8 cellular contexts compared by ENCODE assay signal in the genomic region with DNA sequence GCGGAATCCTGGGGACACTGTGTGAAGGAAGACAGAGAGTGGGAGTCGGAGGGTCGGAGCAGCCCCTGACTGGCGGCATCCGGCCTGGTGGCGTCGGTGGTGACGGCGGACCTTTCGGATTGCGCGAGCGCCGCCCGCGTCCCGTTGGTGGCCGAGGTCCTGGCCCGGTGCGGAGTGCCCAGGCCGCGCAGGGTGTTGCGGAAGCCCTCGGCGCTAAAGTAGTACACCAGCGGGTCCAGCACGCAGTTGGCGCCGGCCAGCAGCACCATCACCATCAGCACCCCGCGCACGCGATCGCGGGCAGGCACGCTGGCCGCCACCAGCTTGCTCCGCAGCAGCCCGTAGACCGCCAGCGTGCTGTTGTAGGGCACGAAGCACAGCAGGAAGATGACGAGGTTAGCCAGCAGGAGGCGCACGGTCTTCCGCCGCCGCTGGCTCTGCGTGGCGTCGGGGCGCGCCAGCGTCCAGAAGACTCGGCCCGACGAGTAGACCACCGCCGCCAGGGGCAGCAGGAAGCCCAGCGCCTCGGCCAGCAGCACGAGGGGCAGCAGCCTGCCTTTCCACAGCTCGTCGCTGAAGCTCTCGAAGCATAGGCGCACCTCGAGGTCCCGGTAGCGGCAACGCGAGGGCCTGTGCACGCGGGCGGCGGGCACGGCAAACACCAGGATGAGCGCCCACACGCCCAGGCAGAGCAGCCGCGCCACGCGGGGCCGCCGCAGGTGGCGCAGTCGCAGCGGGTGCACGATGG. TPM values are rescaled to one million over a fixed set of nuclear protein-coding genes. Genes with fewer than 3 reads are reported as not detected.
A peak's percentile ranks its signal among the peaks of the same experiment; 100 is the strongest.
DNase-seq lines count a peak whose midpoint lies in the region; ATAC-seq and TF ChIP-seq lines count a peak whose summit lies in the region.

No MANE protein-coding gene starts in this region.

- H3K79me1 ChIP-seq in H9 (ENCODE audit: insufficient read depth, low read depth, low read length, poor library complexity, severe bottlenecking) = no peaks in the 10 kb centered on the region

- ATAC-seq in activated naive CD4-positive, alpha-beta T cell treated with anti-CD3 and anti-CD28 coated beads, Interleukin-2, amount 50 U/mL, for 72 hours = peak; percentile 83 to 91
- ATAC-seq in right cardiac atrium (peak; percentile 52 to 69), HG03469 (IDR thresholded peaks at IDR 0.05; ENCODE audit: unreplicated experiment) (no peak)

- H4K5ac ChIP-seq in H9 (ENCODE audit: insufficient read length, low read depth, low read length) = no peak overlapping the region

- no peaks in the 10 kb centered on the region; a peak in 1 of 5 replicates for H3K9me3 Mint-ChIP-seq in H9
- H3K9me3 Mint-ChIP-seq in activated naive CD4-positive, alpha-beta T cell treated with anti-CD3 and anti-CD28 coated beads, Interleukin-2, amount 50 U/mL, for 72 hours = no peaks in the 10 kb centered on the region

- no peak overlapping the region for H2AK5ac ChIP-seq in H9 (ENCODE audit: insufficient read length, low read length)

- intact Hi-C loops in right cardiac atrium (cut with DNase I) = no loop called here

- H2BK15ac ChIP-seq in H9 (ENCODE audit: low read depth, low read length) = no peak overlapping the region

- no peak overlapping the region for H3K4ac ChIP-seq in H9 (ENCODE audit: low read depth, low read length)

- DNase-seq in H9 (peak; percentile 96), right cardiac atrium (peak; percentile 58 to 82 (median 73)), smooth muscle cell (lab: John Stamatoyannopoulos, UW; ENCODE audit: unreplicated experiment) (no peak), DMS153 (lab: John Stamatoyannopoulos, UW) (no peak), MG63 (no peak), DMS53 treated with DMSO at 0.1 percent for 48 hours (lab: John Stamatoyannopoulos, UW; ENCODE audit: unreplicated experiment) (no peak)
- peak; percentile 59 to 68 for DNase-seq in activated naive CD4-positive, alpha-beta T cell treated with anti-CD3 and anti-CD28 coated beads, Interleukin-2, amount 50 U/mL, for 72 hours (ENCODE audit: low spot score in 2 of 2)

- TF ChIP-seq CTCF in H9 (conservative IDR thresholded peaks at IDR 0.05) = peak; percentile 98
- peak; percentile 53 for TF ChIP-seq CTCF in smooth muscle cell (IDR thresholded peaks at IDR 0.05; ENCODE audit: borderline replicate concordance, insufficient read depth, poor library complexity, severe bottlenecking)

- H4K91ac ChIP-seq in H9 (ENCODE audit: insufficient read length, low read depth, low read length) = no peak overlapping the region

- H3F3A ChIP-seq in smooth muscle cell (ENCODE audit: low read depth) = no peaks in the 10 kb centered on the region

- H4K20me1 ChIP-seq in H9 (ENCODE audit: control insufficient read depth, insufficient read depth, insufficient read length) = no peaks in the 10 kb centered on the region
- H4K20me1 ChIP-seq in smooth muscle cell (ENCODE audit: low read depth) = no peaks in the 10 kb centered on the region

- H3K18ac ChIP-seq in H9 (ENCODE audit: insufficient read length, low read depth, low read length) = peak overlapping the region; percentile 89

- no peak overlapping the region for H3T11ph ChIP-seq in H9 (ENCODE audit: low read length)

- no peak overlapping the region for H2BK5ac ChIP-seq in H9 (ENCODE audit: insufficient read length, low read length)

- WGBS in H9 (ENCODE audit: extremely low coverage, insufficient read length, low lambda C conversion rate) = no CpG with 5 or more reads among the region's 88 CpGs
- 23% methylated on average over 88 of the region's 88 CpGs for WGBS in right cardiac atrium
- 39% methylated on average over 78 of the region's 88 CpGs for WGBS in smooth muscle cell (ENCODE audit: low lambda C conversion rate)

- H3K9me3 ChIP-seq in H9 (ENCODE audit: control insufficient read depth, low read depth, low read length) (no peaks in the 10 kb centered on the region), right cardiac atrium (ENCODE audit: control insufficient read depth, low read length) (no peaks in the 10 kb centered on the region), smooth muscle cell (replicated peaks; ENCODE audit: low read depth) (no peaks in the 10 kb centered on the region), MG63 (no peaks in the 10 kb centered on the region)

- peaks cover 0 to 4% (median 0%) of the 10 kb centered on the region in 3 experiments; a peak in 2 of 7 replicates for H3K36me3 Mint-ChIP-seq in H9 (ENCODE audit: insufficient read depth in 1 of 3, low read depth in 3 of 3)
- H3K36me3 Mint-ChIP-seq in activated naive CD4-positive, alpha-beta T cell treated with anti-CD3 and anti-CD28 coated beads, Interleukin-2, amount 50 U/mL, for 72 hours = peaks cover 0 to 6% of the 10 kb centered on the region in 2 donors

- H3K36me3 ChIP-seq in smooth muscle cell (ENCODE audit: low read depth) (no peaks in the 10 kb centered on the region), MG63 (no peaks in the 10 kb centered on the region)

- H3K4me3 Mint-ChIP-seq in H9 = peak overlapping the region in 1 of 2 experiments; percentile 33; a peak in 1 of 5 replicates

- H2AFZ ChIP-seq in H9 (ENCODE audit: low read length) (no peak overlapping the region), smooth muscle cell (ENCODE audit: low read depth) (peak overlapping the region; percentile 43)

- no peak overlapping the region for H2BK20ac ChIP-seq in H9 (ENCODE audit: low read depth, low read length, poor library complexity, severe bottlenecking)

- no peak overlapping the region for H4K8ac ChIP-seq in H9 (replicated peaks; ENCODE audit: insufficient read length, low read depth, low read length)

- peak overlapping the region; percentile 9 for H3K4me2 ChIP-seq in H9 (ENCODE audit: insufficient read depth, insufficient read length, low read length)
- H3K4me2 ChIP-seq in smooth muscle cell = peak overlapping the region; percentile 74

- H3K27me3 Mint-ChIP-seq in H9 (ENCODE audit: low read depth) = peaks cover 29% of the 10 kb centered on the region

- H3K4me1 ChIP-seq in H9 (ENCODE audit: insufficient read depth, low read length) = no peaks in the 10 kb centered on the region
- H3K4me1 ChIP-seq in right cardiac atrium (ENCODE audit: control insufficient read depth, insufficient read depth, low read length) = no peaks in the 10 kb centered on the region
- no peaks in the 10 kb centered on the region for H3K4me1 ChIP-seq in smooth muscle cell (ENCODE audit: low read depth)

- H3K4me1 Mint-ChIP-seq in H9 = peaks cover 6 to 15% of the 10 kb centered on the region in 2 experiments; a peak in 3 of 4 replicates

- no peak overlapping the region for H2BK120ac ChIP-seq in H9 (ENCODE audit: low read depth, low read length, poor library complexity, severe bottlenecking)

- H3K56ac ChIP-seq in H9 (ENCODE audit: insufficient read length, low read depth, low read length) = no peak overlapping the region

- no peaks in the 10 kb centered on the region for H3K23me2 ChIP-seq in H9 (ENCODE audit: insufficient read length, low read depth, low read length, poor library complexity, severe bottlenecking)

- H3K14ac ChIP-seq in H9 (ENCODE audit: insufficient read depth, low read length) = peak overlapping the region; percentile 59; the same call in 1 of the 2 replicates

- H3K27me3 ChIP-seq in H9 (ENCODE audit: insufficient read depth, low read length) (peaks cover 6% of the 10 kb centered on the region; the same call in 1 of the 2 replicates), right cardiac atrium (ENCODE audit: control insufficient read depth, insufficient read depth) (no peaks in the 10 kb centered on the region), smooth muscle cell (ENCODE audit: low read depth) (no peaks in the 10 kb centered on the region), MG63 (no peaks in the 10 kb centered on the region)

- peak overlapping the region in 1 of 3 experiments; percentile 50; a peak in 1 of 7 replicates for H3K27ac Mint-ChIP-seq in H9
- H3K27ac Mint-ChIP-seq in activated naive CD4-positive, alpha-beta T cell treated with anti-CD3 and anti-CD28 coated beads, Interleukin-2, amount 50 U/mL, for 72 hours = peak overlapping the region in 1 of 2 donors; percentile 41

- H3K27ac ChIP-seq in H9 (ENCODE audit: insufficient read length, low read depth, low read length) = no peak overlapping the region
- H3K27ac ChIP-seq in right cardiac atrium (ENCODE audit: low read length) = no peak overlapping the region
- no peak overlapping the region for H3K27ac ChIP-seq in smooth muscle cell (ENCODE audit: low read depth)

- H3K79me2 ChIP-seq in H9 (ENCODE audit: insufficient read depth, low read length) = no peaks in the 10 kb centered on the region
- no peaks in the 10 kb centered on the region for H3K79me2 ChIP-seq in smooth muscle cell (ENCODE audit: low read depth)

- no peak overlapping the region for H3K23ac ChIP-seq in H9 (ENCODE audit: insufficient read length, low read depth, low read length)

- H3K9ac ChIP-seq in H9 (ENCODE audit: extremely low read depth, insufficient read length, low read length) (no peak overlapping the region), smooth muscle cell (ENCODE audit: low read depth) (no peak overlapping the region)

- H3K4me3 ChIP-seq in right cardiac atrium (ENCODE audit: low read length) (no peak overlapping the region), smooth muscle cell (no peak overlapping the region), MG63 (no peak overlapping the region)

- no peak overlapping the region for H2BK12ac ChIP-seq in H9 (ENCODE audit: insufficient read length, low read depth, low read length)

RNA-seq across cellular contexts. Expression of gene CHD4, which starts 13.1 kb away (rescaled TPM):
- total RNA-seq in H9 (2021) = 334 and 346 TPM in 2 replicates
- 100 to 1,000 TPM; 288 to 307 TPM for total RNA-seq in activated naive CD4-positive, alpha-beta T cell treated with anti-CD3 and anti-CD28 coated beads, Interleukin-2, amount 50 U/mL, for 72 hours
- total RNA-seq in right cardiac atrium = 100 to 1,000 TPM; 138 to 165 (median 153) TPM
- 142 TPM for polyA plus RNA-seq in right cardiac atrium
- total RNA-seq in smooth muscle cell = 172 and 176 TPM in 2 replicates
- polyA plus RNA-seq in smooth muscle cell = 87.5 and 122 TPM in 2 replicates
- total RNA-seq in MG63 (2014; rRNA removed; shearing (Covaris generic); ENCODE audit: low replicate concordance) = 155 and 166 TPM in 2 replicates

RNA-seq across cellular contexts. Expression of gene LPAR5, which starts 15.4 kb away (rescaled TPM):
- total RNA-seq in H9 (2021) (0.22 TPM in 2 replicates), right cardiac atrium (1 to 10 TPM; 1.1 to 2.6 (median 2.0) TPM), smooth muscle cell (2.0 and 4.4 TPM in 2 replicates)
- total RNA-seq in activated naive CD4-positive, alpha-beta T cell treated with anti-CD3 and anti-CD28 coated beads, Interleukin-2, amount 50 U/mL, for 72 hours = 1 to 10 TPM; 2.8 to 5.1 TPM
- polyA plus RNA-seq in right cardiac atrium (0.86 TPM), smooth muscle cell (1.3 and 1.8 TPM in 2 replicates)
- 0.03 TPM in 1 of 2 replicates, not detected in the other for total RNA-seq in MG63 (2014; rRNA removed; shearing (Covaris generic); ENCODE audit: low replicate concordance)

RNA-seq across cellular contexts. Expression of gene ACRBP, which starts 26.9 kb away (rescaled TPM):
- total RNA-seq in H9 (2021) (1.3 and 1.9 TPM in 2 replicates), right cardiac atrium (1 to 10 TPM; 1.0 to 2.1 (median 1.1) TPM), smooth muscle cell (not detected in 2 replicates)
- total RNA-seq in activated naive CD4-positive, alpha-beta T cell treated with anti-CD3 and anti-CD28 coated beads, Interleukin-2, amount 50 U/mL, for 72 hours = 1 to 10 TPM; 2.1 to 2.8 TPM
- polyA plus RNA-seq in right cardiac atrium (0.50 TPM), smooth muscle cell (0.82 TPM in 1 of 2 replicates, not detected in the other)
- total RNA-seq in MG63 (2014; rRNA removed; shearing (Covaris generic); ENCODE audit: low replicate concordance) = not detected in 2 replicates

RNA-seq across cellular contexts. Expression of gene ING4, which starts 42.6 kb away (rescaled TPM):
- total RNA-seq in H9 (2021) = 20.1 TPM in 2 replicates
- total RNA-seq in activated naive CD4-positive, alpha-beta T cell treated with anti-CD3 and anti-CD28 coated beads, Interleukin-2, amount 50 U/mL, for 72 hours = 10 to 100 TPM; 18.1 to 24.3 TPM
- total RNA-seq in right cardiac atrium = 10 to 100 TPM; 18.3 to 31.2 (median 30.2) TPM
- polyA plus RNA-seq in right cardiac atrium = 27.0 TPM
- total RNA-seq in smooth muscle cell = 24.8 and 45.0 TPM in 2 replicates
- polyA plus RNA-seq in smooth muscle cell = 27.0 and 33.5 TPM in 2 replicates
- total RNA-seq in MG63 (2014; rRNA removed; shearing (Covaris generic); ENCODE audit: low replicate concordance) = 30.1 and 33.1 TPM in 2 replicates

RNA-seq across cellular contexts. Expression of gene NOP2, which starts 52.2 kb away (rescaled TPM):
- 136 and 137 TPM in 2 replicates for total RNA-seq in H9 (2021)
- total RNA-seq in activated naive CD4-positive, alpha-beta T cell treated with anti-CD3 and anti-CD28 coated beads, Interleukin-2, amount 50 U/mL, for 72 hours = 10 to 100 TPM; 78.8 to 79.8 TPM
- 10 to 100 TPM; 15.1 to 27.5 (median 16.5) TPM for total RNA-seq in right cardiac atrium
- polyA plus RNA-seq in right cardiac atrium = 9.6 TPM
- total RNA-seq in smooth muscle cell = 29.7 and 41.9 TPM in 2 replicates
- 23.6 and 30.4 TPM in 2 replicates for polyA plus RNA-seq in smooth muscle cell
- 64.5 and 90.4 TPM in 2 replicates for total RNA-seq in MG63 (2014; rRNA removed; shearing (Covaris generic); ENCODE audit: low replicate concordance)

Comparison
In these comparisons a context has a peak if more than half of its experiments do, and no peak if none do; other contexts are left out.
1. DNase-seq: peak in H9 (single experiment), activated naive CD4-positive, alpha-beta T cell treated with anti-CD3 and anti-CD28 coated beads, Interleukin-2, amount 50 U/mL, for 72 hours (2 of 2) and right cardiac atrium (3 of 3); none in smooth muscle cell (single experiment), DMS153 (single experiment), MG63 (single experiment) and DMS53 treated with DMSO at 0.1 percent for 48 hours (single experiment).